In genomic region chr7:102095933-102096332, GRCh38 we compare ENCODE assay signal across 19 cellular contexts.
DNase-seq lines count a peak whose midpoint lies in the region; TF ChIP-seq lines count a peak whose summit lies in the region.
"Had no signal": no experiment of that assay in that cellular context is flagged by ENCODE, and none has a peak within 500 bp of the region (broad histone marks: within the 10 kb centered on the region; RNA-seq: fewer than 3 reads in every experiment).

No MANE protein-coding gene starts in this region.

- H3K36me3 ChIP-seq in endodermal cell (ENCODE audit: control insufficient read depth, insufficient read depth, low read length) (peaks cover 19% of the 10 kb centered on the region), neuronal stem cell (replicated peaks in 1 of 2; ENCODE audit: control insufficient read depth in 2 of 2, insufficient read depth in 2 of 2, low read length in 2 of 2) (peaks cover 4 to 19% of the 10 kb centered on the region in 2 donors), vagina (no peaks in the 10 kb centered on the region)
- H3K36me3 ChIP-seq: BE2C had no signal

- H4K8ac ChIP-seq in neuronal stem cell (ENCODE audit: low read depth, low read length), result no peak overlapping the region

- no peak overlapping the region for H3K4me3 ChIP-seq in endodermal cell (ENCODE audit: low read length)
- H3K4me3 ChIP-seq in neuronal stem cell (ENCODE audit: low read length in 2 of 2), result no peak overlapping the region
- no peak overlapping the region for H3K4me3 ChIP-seq in vagina

- H2AFZ ChIP-seq in neuronal stem cell (ENCODE audit: low read length), result no peak overlapping the region

- no peak overlapping the region for H3K4me3 Mint-ChIP-seq in endodermal cell
- H3K4me3 Mint-ChIP-seq: CD4-positive, CD25-positive, alpha-beta regulatory T cell had no signal

- no peak overlapping the region for H3K9ac ChIP-seq in endodermal cell (ENCODE audit: extremely low read depth, low read length, poor library complexity, severe bottlenecking)
- no peak overlapping the region for H3K9ac ChIP-seq in neuronal stem cell (ENCODE audit: low read depth, low read length, poor library complexity)

- no peak for TF ChIP-seq POLR2A in vagina (IDR thresholded peaks at IDR 0.05)

- no peak overlapping the region for H2BK12ac ChIP-seq in neuronal stem cell (ENCODE audit: low read length)

- H3K27me3 Mint-ChIP-seq in endodermal cell (ENCODE audit: insufficient read depth), result no peaks in the 10 kb centered on the region
- H3K27me3 Mint-ChIP-seq: CD4-positive, CD25-positive, alpha-beta regulatory T cell had no signal

- H3K27me3 ChIP-seq in endodermal cell (ENCODE audit: control insufficient read depth, insufficient read depth, low read length, poor library complexity, severe bottlenecking), result no peaks in the 10 kb centered on the region
- H3K27me3 ChIP-seq in neuronal stem cell (ENCODE audit: control insufficient read depth in 3 of 3, insufficient read depth in 3 of 3, low read depth in 1 of 3, low read length in 3 of 3), result no peaks in the 10 kb centered on the region
- no peaks in the 10 kb centered on the region for H3K27me3 ChIP-seq in vagina
- H3K27me3 ChIP-seq: BE2C had no signal

- H4K91ac ChIP-seq in neuronal stem cell (ENCODE audit: low read depth, low read length, poor library complexity), result no peak overlapping the region

- no peak overlapping the region for H2BK15ac ChIP-seq in neuronal stem cell (ENCODE audit: low read length)

- no peak overlapping the region for H3K4me2 ChIP-seq in neuronal stem cell (ENCODE audit: insufficient read depth, low read length, poor library complexity, severe bottlenecking)

- H3K27ac ChIP-seq in endodermal cell (ENCODE audit: low read depth, low read length), result no peak overlapping the region
- no peak overlapping the region for H3K27ac ChIP-seq in neuronal stem cell (replicated peaks; ENCODE audit: low read length)
- H3K27ac ChIP-seq in vagina, result no peak overlapping the region

- H3K18ac ChIP-seq in neuronal stem cell (ENCODE audit: low read length), result peak overlapping the region; percentile 72

- no peak overlapping the region for H3K23ac ChIP-seq in neuronal stem cell (ENCODE audit: low read depth, low read length, poor library complexity)

- peaks cover 54% of the 10 kb centered on the region for H3K4me1 Mint-ChIP-seq in endodermal cell

- intact Hi-C loops in vagina (cut with DNase I), result no loop called here

- H3K9me3 ChIP-seq in endodermal cell (ENCODE audit: control insufficient read depth, low read length), result no peaks in the 10 kb centered on the region
- H3K9me3 ChIP-seq in neuronal stem cell (replicated peaks in 1 of 2; ENCODE audit: control insufficient read depth in 2 of 2, insufficient read depth in 1 of 2, low read depth in 1 of 2, low read length in 2 of 2), result no peaks in the 10 kb centered on the region
- no peaks in the 10 kb centered on the region for H3K9me3 ChIP-seq in vagina
- H3K9me3 ChIP-seq: BE2C had no signal

- 88 to 90% methylated on average over 8 to 13 of the region's 13 CpGs for WGBS in endodermal cell (ENCODE audit: insufficient coverage in 1 of 2, insufficient read length in 1 of 2), 2 experiments
- WGBS in neuronal stem cell (ENCODE audit: extremely low coverage in 2 of 2, insufficient read length in 2 of 2, insufficient replicate concordance in 1 of 2), 2 donors, result no CpG with 5 or more reads among the region's 13 CpGs

- no peak overlapping the region for H3K14ac ChIP-seq in neuronal stem cell (ENCODE audit: low read length)

- H3K79me1 ChIP-seq in neuronal stem cell (ENCODE audit: low read depth, low read length), result no peaks in the 10 kb centered on the region

- no peak overlapping the region for H2BK5ac ChIP-seq in neuronal stem cell (ENCODE audit: low read length)

- H3K27ac Mint-ChIP-seq in endodermal cell, result peak overlapping the region; percentile 49
- H3K27ac Mint-ChIP-seq: CD4-positive, CD25-positive, alpha-beta regulatory T cell had no signal

- H2BK120ac ChIP-seq in neuronal stem cell (ENCODE audit: low read depth, low read length), result no peak overlapping the region

- H3K4me1 ChIP-seq in endodermal cell (ENCODE audit: control insufficient read depth, insufficient read depth, low read length) (peaks cover 20% of the 10 kb centered on the region), neuronal stem cell (ENCODE audit: control insufficient read depth in 2 of 2, insufficient read depth in 1 of 2, low read depth in 1 of 2, low read length in 2 of 2) (peaks cover 13 to 25% of the 10 kb centered on the region in 2 donors), vagina (peaks cover 11% of the 10 kb centered on the region)

- DNase-seq in activated effector memory CD4-positive, alpha-beta T cell treated with anti-CD3 and anti-CD28 coated beads, Interleukin-2, amount 50 U/mL, for 16 hours, result peak; percentile 57
- no peak for DNase-seq in activated effector memory CD4-positive, alpha-beta T cell treated with Interleukin-2 at 50 U/mL for 16 hours
- DNase-seq in endodermal cell (peak; percentile 44), neuronal stem cell (ENCODE audit: low spot score) (no peak), vagina (ENCODE audit: extremely low spot score in 2 of 2) (peak; percentile 34 to 72), GM19240 (ENCODE audit: insufficient read length, low spot score) (no peak), NCI-H524 (lab: John Stamatoyannopoulos, UW) (no peak), KG1 (lab: John Stamatoyannopoulos, UW) (no peak)
- DNase-seq: BE2C; CD4-positive, CD25-positive, alpha-beta regulatory T cell; DMS53; KBM-7; NCI-H1105 treated with DMSO at 0.1 percent for 48 hours; NCI-H1694 treated with DMSO at 0.1 percent for 48 hours; NCI-H2107; NCI-H510A; NCI-H774; OCI-M1; SHP77 had no signal

- no peak overlapping the region for H3K4ac ChIP-seq in neuronal stem cell (ENCODE audit: low read length)

- H2AK5ac ChIP-seq in neuronal stem cell (ENCODE audit: low read depth, low read length), result no peak overlapping the region

- H3K9me3 Mint-ChIP-seq in endodermal cell, result no peaks in the 10 kb centered on the region

- no peak for TF ChIP-seq CTCF in endodermal cell (conservative IDR thresholded peaks at IDR 0.05)
- no peak for TF ChIP-seq CTCF in vagina (IDR thresholded peaks at IDR 0.05)

- peaks cover 28% of the 10 kb centered on the region for H3K36me3 Mint-ChIP-seq in endodermal cell (ENCODE audit: low read depth)

Comparison
In these comparisons a context has a peak if more than half of its experiments do, and no peak if none do; other contexts are left out.
1. DNase-seq: peak in activated effector memory CD4-positive, alpha-beta T cell treated with anti-CD3 and anti-CD28 coated beads, Interleukin-2, amount 50 U/mL, for 16 hours (single experiment), endodermal cell (single experiment) and vagina (2 of 2); none in activated effector memory CD4-positive, alpha-beta T cell treated with Interleukin-2 at 50 U/mL for 16 hours (single experiment), neuronal stem cell (single experiment), GM19240 (single experiment), NCI-H524 (0 of 2) and KG1 (single experiment).